Comparison of ENCODE assay signal across 1 cellular context in the genomic region with DNA sequence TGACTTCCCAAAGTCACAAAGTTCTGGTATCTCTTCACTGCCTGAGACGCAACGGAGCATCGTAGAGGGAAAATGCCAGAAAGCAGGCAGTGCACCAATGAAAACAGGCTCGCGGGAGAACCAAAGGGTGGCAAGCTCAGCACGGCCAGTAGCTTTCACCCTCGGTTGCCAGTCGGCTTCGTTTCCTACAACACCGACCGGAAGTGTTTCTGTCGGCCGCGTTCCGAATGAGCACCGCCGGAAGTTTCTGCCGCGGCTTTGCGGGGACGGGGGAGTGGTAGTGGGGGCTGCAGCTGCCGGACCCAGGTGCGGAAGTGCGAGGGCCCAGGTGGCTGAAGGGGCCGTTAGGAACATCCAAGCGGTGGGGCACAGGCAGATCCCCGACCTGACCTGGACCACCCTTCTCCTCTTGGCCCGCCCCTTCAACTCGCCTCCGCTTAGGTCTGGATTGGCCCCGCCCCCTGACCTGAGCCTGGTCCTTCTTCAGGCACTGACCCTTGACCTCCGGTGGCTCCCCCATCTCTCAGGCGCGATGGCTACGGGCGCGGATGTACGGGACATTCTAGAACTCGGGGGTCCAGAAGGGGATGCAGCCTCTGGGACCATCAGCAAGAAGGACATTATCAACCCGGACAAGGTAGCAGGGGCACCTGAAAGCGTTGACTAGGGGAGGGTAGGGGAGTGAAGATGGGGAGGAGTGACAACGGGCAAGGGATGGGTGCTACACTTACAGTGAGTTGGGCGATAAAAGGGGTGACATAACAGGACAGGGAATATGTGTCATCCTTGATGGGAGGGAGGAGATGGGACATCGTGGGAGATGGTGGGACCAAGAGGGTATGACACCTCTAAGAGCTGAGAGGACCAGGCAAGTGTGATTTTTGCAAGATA.
TF ChIP-seq lines count a peak whose summit lies in the region.

A gene with protein sequence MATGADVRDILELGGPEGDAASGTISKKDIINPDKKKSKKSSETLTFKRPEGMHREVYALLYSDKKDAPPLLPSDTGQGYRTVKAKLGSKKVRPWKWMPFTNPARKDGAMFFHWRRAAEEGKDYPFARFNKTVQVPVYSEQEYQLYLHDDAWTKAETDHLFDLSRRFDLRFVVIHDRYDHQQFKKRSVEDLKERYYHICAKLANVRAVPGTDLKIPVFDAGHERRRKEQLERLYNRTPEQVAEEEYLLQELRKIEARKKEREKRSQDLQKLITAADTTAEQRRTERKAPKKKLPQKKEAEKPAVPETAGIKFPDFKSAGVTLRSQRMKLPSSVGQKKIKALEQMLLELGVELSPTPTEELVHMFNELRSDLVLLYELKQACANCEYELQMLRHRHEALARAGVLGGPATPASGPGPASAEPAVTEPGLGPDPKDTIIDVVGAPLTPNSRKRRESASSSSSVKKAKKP (plus strand): TSS at position 250 of the 891 bp plus-strand sequence. CDS start 283 bp downstream, at position 533.

TF ChIP-seq in HepG2, 621 proteins besides CTCF, POLR2A, EP300 and RAD21 (continued from another document and continues in another):
- TF ChIP-seq, protein P1, sequence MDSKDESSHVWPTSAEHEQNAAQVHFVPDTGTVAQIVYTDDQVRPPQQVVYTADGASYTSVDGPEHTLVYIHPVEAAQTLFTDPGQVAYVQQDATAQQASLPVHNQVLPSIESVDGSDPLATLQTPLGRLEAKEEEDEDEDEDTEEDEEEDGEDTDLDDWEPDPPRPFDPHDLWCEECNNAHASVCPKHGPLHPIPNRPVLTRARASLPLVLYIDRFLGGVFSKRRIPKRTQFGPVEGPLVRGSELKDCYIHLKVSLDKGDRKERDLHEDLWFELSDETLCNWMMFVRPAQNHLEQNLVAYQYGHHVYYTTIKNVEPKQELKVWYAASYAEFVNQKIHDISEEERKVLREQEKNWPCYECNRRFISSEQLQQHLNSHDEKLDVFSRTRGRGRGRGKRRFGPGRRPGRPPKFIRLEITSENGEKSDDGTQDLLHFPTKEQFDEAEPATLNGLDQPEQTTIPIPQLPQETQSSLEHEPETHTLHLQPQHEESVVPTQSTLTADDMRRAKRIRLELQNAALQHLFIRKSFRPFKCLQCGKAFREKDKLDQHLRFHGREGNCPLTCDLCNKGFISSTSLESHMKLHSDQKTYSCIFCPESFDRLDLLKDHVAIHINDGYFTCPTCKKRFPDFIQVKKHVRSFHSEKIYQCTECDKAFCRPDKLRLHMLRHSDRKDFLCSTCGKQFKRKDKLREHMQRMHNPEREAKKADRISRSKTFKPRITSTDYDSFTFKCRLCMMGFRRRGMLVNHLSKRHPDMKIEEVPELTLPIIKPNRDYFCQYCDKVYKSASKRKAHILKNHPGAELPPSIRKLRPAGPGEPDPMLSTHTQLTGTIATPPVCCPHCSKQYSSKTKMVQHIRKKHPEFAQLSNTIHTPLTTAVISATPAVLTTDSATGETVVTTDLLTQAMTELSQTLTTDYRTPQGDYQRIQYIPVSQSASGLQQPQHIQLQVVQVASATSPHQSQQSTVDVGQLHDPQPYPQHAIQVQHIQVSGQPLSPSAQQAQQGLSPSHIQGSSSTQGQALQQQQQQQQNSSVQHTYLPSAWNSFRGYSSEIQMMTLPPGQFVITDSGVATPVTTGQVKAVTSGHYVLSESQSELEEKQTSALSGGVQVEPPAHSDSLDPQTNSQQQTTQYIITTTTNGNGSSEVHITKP (CRISPR knock-in tag; IDR thresholded peaks at IDR 0.05; ENCODE audit: low read depth), result 0 out of 2 replicates have a peak, but pooled peaks have one; percentile 34
- TF ChIP-seq PAWR (CRISPR knock-in tag; IDR thresholded peaks at IDR 0.05; ENCODE audit: borderline replicate concordance), result no peak
- no peak for TF ChIP-seq MBD4 (IDR thresholded peaks at IDR 0.05; ENCODE audit: borderline replicate concordance, low read length)
- TF ChIP-seq FOXP1 (IDR thresholded peaks at IDR 0.05), result no peak
- 0 out of 2 replicates have a peak, but pooled peaks have one; percentile 49 for TF ChIP-seq FOXP1 (CRISPR knock-in tag; IDR thresholded peaks at IDR 0.05)
- TF ChIP-seq ZNF564 (CRISPR knock-in tag; IDR thresholded peaks at IDR 0.05), result peak; percentile 67; the same call in 1 of the 2 replicates
- TF ChIP-seq, protein P2, sequence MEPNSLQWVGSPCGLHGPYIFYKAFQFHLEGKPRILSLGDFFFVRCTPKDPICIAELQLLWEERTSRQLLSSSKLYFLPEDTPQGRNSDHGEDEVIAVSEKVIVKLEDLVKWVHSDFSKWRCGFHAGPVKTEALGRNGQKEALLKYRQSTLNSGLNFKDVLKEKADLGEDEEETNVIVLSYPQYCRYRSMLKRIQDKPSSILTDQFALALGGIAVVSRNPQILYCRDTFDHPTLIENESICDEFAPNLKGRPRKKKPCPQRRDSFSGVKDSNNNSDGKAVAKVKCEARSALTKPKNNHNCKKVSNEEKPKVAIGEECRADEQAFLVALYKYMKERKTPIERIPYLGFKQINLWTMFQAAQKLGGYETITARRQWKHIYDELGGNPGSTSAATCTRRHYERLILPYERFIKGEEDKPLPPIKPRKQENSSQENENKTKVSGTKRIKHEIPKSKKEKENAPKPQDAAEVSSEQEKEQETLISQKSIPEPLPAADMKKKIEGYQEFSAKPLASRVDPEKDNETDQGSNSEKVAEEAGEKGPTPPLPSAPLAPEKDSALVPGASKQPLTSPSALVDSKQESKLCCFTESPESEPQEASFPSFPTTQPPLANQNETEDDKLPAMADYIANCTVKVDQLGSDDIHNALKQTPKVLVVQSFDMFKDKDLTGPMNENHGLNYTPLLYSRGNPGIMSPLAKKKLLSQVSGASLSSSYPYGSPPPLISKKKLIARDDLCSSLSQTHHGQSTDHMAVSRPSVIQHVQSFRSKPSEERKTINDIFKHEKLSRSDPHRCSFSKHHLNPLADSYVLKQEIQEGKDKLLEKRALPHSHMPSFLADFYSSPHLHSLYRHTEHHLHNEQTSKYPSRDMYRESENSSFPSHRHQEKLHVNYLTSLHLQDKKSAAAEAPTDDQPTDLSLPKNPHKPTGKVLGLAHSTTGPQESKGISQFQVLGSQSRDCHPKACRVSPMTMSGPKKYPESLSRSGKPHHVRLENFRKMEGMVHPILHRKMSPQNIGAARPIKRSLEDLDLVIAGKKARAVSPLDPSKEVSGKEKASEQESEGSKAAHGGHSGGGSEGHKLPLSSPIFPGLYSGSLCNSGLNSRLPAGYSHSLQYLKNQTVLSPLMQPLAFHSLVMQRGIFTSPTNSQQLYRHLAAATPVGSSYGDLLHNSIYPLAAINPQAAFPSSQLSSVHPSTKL (CRISPR knock-in tag; IDR thresholded peaks at IDR 0.05), result peak; percentile 71
- TF ChIP-seq SSRP1 (CRISPR knock-in tag; IDR thresholded peaks at IDR 0.05), result peak; percentile 77; the same call in 1 of the 2 replicates
- TF ChIP-seq, protein P3, sequence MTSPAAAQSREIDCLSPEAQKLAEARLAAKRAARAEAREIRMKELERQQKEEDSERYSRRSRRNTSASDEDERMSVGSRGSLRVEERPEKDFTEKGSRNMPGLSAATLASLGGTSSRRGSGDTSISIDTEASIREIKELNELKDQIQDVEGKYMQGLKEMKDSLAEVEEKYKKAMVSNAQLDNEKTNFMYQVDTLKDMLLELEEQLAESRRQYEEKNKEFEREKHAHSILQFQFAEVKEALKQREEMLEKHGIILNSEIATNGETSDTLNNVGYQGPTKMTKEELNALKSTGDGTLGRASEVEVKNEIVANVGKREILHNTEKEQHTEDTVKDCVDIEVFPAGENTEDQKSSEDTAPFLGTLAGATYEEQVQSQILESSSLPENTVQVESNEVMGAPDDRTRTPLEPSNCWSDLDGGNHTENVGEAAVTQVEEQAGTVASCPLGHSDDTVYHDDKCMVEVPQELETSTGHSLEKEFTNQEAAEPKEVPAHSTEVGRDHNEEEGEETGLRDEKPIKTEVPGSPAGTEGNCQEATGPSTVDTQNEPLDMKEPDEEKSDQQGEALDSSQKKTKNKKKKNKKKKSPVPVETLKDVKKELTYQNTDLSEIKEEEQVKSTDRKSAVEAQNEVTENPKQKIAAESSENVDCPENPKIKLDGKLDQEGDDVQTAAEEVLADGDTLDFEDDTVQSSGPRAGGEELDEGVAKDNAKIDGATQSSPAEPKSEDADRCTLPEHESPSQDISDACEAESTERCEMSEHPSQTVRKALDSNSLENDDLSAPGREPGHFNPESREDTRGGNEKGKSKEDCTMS (CRISPR knock-in tag; conservative IDR thresholded peaks at IDR 0.05), result no peak
- TF ChIP-seq, protein P4, sequence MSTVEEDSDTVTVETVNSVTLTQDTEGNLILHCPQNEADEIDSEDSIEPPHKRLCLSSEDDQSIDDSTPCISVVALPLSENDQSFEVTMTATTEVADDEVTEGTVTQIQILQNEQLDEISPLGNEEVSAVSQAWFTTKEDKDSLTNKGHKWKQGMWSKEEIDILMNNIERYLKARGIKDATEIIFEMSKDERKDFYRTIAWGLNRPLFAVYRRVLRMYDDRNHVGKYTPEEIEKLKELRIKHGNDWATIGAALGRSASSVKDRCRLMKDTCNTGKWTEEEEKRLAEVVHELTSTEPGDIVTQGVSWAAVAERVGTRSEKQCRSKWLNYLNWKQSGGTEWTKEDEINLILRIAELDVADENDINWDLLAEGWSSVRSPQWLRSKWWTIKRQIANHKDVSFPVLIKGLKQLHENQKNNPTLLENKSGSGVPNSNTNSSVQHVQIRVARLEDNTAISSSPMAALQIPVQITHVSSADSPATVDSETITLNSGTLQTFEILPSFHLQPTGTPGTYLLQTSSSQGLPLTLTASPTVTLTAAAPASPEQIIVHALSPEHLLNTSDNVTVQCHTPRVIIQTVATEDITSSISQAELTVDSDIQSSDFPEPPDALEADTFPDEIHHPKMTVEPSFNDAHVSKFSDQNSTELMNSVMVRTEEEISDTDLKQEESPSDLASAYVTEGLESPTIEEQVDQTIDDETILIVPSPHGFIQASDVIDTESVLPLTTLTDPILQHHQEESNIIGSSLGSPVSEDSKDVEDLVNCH (CRISPR knock-in tag; IDR thresholded peaks at IDR 0.05), result no peak
- TF ChIP-seq, protein P5, sequence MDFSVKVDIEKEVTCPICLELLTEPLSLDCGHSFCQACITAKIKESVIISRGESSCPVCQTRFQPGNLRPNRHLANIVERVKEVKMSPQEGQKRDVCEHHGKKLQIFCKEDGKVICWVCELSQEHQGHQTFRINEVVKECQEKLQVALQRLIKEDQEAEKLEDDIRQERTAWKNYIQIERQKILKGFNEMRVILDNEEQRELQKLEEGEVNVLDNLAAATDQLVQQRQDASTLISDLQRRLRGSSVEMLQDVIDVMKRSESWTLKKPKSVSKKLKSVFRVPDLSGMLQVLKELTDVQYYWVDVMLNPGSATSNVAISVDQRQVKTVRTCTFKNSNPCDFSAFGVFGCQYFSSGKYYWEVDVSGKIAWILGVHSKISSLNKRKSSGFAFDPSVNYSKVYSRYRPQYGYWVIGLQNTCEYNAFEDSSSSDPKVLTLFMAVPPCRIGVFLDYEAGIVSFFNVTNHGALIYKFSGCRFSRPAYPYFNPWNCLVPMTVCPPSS (IDR thresholded peaks at IDR 0.05), result no peak
- peak; percentile 92 for TF ChIP-seq PTBP1 (IDR thresholded peaks at IDR 0.05; ENCODE audit: low read depth, low read length, poor library complexity, severe bottlenecking)
- TF ChIP-seq, protein P6, sequence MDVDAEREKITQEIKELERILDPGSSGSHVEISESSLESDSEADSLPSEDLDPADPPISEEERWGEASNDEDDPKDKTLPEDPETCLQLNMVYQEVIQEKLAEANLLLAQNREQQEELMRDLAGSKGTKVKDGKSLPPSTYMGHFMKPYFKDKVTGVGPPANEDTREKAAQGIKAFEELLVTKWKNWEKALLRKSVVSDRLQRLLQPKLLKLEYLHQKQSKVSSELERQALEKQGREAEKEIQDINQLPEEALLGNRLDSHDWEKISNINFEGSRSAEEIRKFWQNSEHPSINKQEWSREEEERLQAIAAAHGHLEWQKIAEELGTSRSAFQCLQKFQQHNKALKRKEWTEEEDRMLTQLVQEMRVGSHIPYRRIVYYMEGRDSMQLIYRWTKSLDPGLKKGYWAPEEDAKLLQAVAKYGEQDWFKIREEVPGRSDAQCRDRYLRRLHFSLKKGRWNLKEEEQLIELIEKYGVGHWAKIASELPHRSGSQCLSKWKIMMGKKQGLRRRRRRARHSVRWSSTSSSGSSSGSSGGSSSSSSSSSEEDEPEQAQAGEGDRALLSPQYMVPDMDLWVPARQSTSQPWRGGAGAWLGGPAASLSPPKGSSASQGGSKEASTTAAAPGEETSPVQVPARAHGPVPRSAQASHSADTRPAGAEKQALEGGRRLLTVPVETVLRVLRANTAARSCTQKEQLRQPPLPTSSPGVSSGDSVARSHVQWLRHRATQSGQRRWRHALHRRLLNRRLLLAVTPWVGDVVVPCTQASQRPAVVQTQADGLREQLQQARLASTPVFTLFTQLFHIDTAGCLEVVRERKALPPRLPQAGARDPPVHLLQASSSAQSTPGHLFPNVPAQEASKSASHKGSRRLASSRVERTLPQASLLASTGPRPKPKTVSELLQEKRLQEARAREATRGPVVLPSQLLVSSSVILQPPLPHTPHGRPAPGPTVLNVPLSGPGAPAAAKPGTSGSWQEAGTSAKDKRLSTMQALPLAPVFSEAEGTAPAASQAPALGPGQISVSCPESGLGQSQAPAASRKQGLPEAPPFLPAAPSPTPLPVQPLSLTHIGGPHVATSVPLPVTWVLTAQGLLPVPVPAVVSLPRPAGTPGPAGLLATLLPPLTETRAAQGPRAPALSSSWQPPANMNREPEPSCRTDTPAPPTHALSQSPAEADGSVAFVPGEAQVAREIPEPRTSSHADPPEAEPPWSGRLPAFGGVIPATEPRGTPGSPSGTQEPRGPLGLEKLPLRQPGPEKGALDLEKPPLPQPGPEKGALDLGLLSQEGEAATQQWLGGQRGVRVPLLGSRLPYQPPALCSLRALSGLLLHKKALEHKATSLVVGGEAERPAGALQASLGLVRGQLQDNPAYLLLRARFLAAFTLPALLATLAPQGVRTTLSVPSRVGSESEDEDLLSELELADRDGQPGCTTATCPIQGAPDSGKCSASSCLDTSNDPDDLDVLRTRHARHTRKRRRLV (CRISPR knock-in tag; IDR thresholded peaks at IDR 0.05), result 0 out of 2 replicates have a peak, but pooled peaks have one; percentile 78
- TF ChIP-seq MTA3 (CRISPR knock-in tag; IDR thresholded peaks at IDR 0.05), result no peak
- TF ChIP-seq TMF1 (CRISPR knock-in tag; IDR thresholded peaks at IDR 0.05; ENCODE audit: low read depth), result peak; percentile 78; the same call in 1 of the 2 replicates
- peak; percentile 78 for TF ChIP-seq RBFOX2 (IDR thresholded peaks at IDR 0.05; ENCODE audit: low read depth, low read length)
- TF ChIP-seq CEBPB (IDR thresholded peaks at IDR 0.05; ENCODE audit: borderline replicate concordance, low read depth, low read length), result no peak
- peak; percentile 87 for TF ChIP-seq ELF1 (CRISPR knock-in tag; IDR thresholded peaks at IDR 0.05)
- TF ChIP-seq ZNF30 (CRISPR knock-in tag; IDR thresholded peaks at IDR 0.05), result no peak
- TF ChIP-seq REL (CRISPR knock-in tag; conservative IDR thresholded peaks at IDR 0.05), result no peak
- no peak for TF ChIP-seq ZNF672 (CRISPR knock-in tag; IDR thresholded peaks at IDR 0.05)
- no peak for TF ChIP-seq NFKBIZ (CRISPR knock-in tag; IDR thresholded peaks at IDR 0.05)
- 0 out of 2 replicates have a peak, but pooled peaks have one; percentile 63 for TF ChIP-seq ZNF337 (CRISPR knock-in tag; IDR thresholded peaks at IDR 0.05; ENCODE audit: borderline replicate concordance, low read depth)
- TF ChIP-seq, protein P7, sequence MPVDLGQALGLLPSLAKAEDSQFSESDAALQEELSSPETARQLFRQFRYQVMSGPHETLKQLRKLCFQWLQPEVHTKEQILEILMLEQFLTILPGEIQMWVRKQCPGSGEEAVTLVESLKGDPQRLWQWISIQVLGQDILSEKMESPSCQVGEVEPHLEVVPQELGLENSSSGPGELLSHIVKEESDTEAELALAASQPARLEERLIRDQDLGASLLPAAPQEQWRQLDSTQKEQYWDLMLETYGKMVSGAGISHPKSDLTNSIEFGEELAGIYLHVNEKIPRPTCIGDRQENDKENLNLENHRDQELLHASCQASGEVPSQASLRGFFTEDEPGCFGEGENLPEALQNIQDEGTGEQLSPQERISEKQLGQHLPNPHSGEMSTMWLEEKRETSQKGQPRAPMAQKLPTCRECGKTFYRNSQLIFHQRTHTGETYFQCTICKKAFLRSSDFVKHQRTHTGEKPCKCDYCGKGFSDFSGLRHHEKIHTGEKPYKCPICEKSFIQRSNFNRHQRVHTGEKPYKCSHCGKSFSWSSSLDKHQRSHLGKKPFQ (CRISPR knock-in tag; IDR thresholded peaks at IDR 0.05; ENCODE audit: insufficient replicate concordance), result peak; percentile 62
- TF ChIP-seq TAF1 (CRISPR knock-in tag; IDR thresholded peaks at IDR 0.05), result peak; percentile 70; the same call in 1 of the 2 replicates
- TF ChIP-seq TCF7 (IDR thresholded peaks at IDR 0.05; ENCODE audit: low read depth), result no peak
